Comparison of ENCODE assay signal across 1 cellular context in the genomic region with DNA sequence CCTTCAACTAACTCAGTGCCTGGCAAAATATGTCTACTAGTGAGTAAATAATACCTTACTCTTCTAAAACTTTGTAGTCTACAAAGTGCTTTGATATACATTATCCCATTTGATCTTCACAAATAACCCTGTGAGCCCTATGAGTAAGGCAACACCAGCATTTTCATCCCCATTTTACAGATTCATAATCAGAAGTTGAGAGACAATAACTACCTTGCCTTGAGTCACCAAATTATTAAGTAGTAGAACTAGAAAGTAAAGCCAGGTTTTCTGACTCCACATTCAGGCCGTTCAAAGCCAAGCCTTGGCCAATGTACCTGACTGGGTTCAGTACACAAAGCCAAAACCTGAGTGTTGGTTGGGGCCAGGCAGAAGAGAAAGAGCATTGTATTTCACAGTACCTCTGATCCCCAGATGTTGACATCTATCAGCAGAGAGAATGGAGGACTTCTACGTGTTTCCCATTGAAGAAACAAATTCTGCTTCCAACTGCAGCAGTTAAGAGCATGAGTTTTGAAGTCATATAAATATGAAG.
TF ChIP-seq lines count a peak whose summit lies in the region.

No MANE protein-coding gene starts in this region.

TF ChIP-seq in HepG2, 621 proteins besides CTCF, POLR2A, EP300 and RAD21 (continued from another document and continues in another):
- TF ChIP-seq ZNF317 (CRISPR knock-in tag; IDR thresholded peaks at IDR 0.05) (no peak), ARNT2 (CRISPR knock-in tag; IDR thresholded peaks at IDR 0.05; ENCODE audit: low read depth) (no peak), CC2D1A (CRISPR knock-in tag; IDR thresholded peaks at IDR 0.05) (no peak), CHCHD3 (CRISPR knock-in tag; IDR thresholded peaks at IDR 0.05) (no peak), ZNF224 (CRISPR knock-in tag; IDR thresholded peaks at IDR 0.05) (no peak), ZNF543 (CRISPR knock-in tag; IDR thresholded peaks at IDR 0.05) (no peak), ZNF772 (CRISPR knock-in tag; IDR thresholded peaks at IDR 0.05) (no peak), KDM6A (CRISPR knock-in tag; IDR thresholded peaks at IDR 0.05; ENCODE audit: low read depth) (no peak), ZNF816 (CRISPR knock-in tag; IDR thresholded peaks at IDR 0.05; ENCODE audit: borderline replicate concordance) (peak; percentile 37; the same call in 1 of the 2 replicates), DMAP1 (CRISPR knock-in tag; IDR thresholded peaks at IDR 0.05) (no peak), ZNF431 (CRISPR knock-in tag; IDR thresholded peaks at IDR 0.05; ENCODE audit: borderline replicate concordance, low read depth) (no peak), ZNF546 (CRISPR knock-in tag; conservative IDR thresholded peaks at IDR 0.05) (no peak), U2AF1 (optimal IDR thresholded peaks at IDR 0.05; ENCODE audit: low read depth, low read length) (no peak), SYNCRIP (IDR thresholded peaks at IDR 0.05; ENCODE audit: insufficient read depth, low read depth, low read length) (no peak), ZBTB42 (CRISPR knock-in tag; IDR thresholded peaks at IDR 0.05) (peak; percentile 67; the same call in 1 of the 2 replicates), XRCC5 (optimal IDR thresholded peaks at IDR 0.05; ENCODE audit: low read length) (peak; percentile 40), ZNF615 (CRISPR knock-in tag; IDR thresholded peaks at IDR 0.05; ENCODE audit: borderline replicate concordance) (no peak), KDM1A (CRISPR knock-in tag; IDR thresholded peaks at IDR 0.05) (no peak; the same call in 1 of the 2 replicates), GATA4 (IDR thresholded peaks at IDR 0.05; ENCODE audit: borderline replicate concordance, low read depth) (no peak), ZNF777 (CRISPR knock-in tag; IDR thresholded peaks at IDR 0.05) (no peak), HCFC1 (IDR thresholded peaks at IDR 0.05; ENCODE audit: low read depth, low read length) (no peak), TBP (CRISPR knock-in tag; IDR thresholded peaks at IDR 0.05) (no peak), FOXO1 (CRISPR knock-in tag; IDR thresholded peaks at IDR 0.05) (peak; percentile 60; the same call in 1 of the 2 replicates), ZNF326 (CRISPR knock-in tag; IDR thresholded peaks at IDR 0.05; ENCODE audit: borderline replicate concordance) (no peak), STAG1 (CRISPR knock-in tag; IDR thresholded peaks at IDR 0.05) (peak; percentile 6; the same call in 1 of the 2 replicates), ZNF20 (CRISPR knock-in tag; IDR thresholded peaks at IDR 0.05) (no peak), ELF4 (CRISPR knock-in tag; IDR thresholded peaks at IDR 0.05; ENCODE audit: borderline replicate concordance) (no peak), ZNF644 (CRISPR knock-in tag; IDR thresholded peaks at IDR 0.05; ENCODE audit: low read depth) (peak; percentile 95), HHEX (CRISPR knock-in tag; IDR thresholded peaks at IDR 0.05) (no peak), MTF1 (CRISPR knock-in tag; IDR thresholded peaks at IDR 0.05) (no peak), ZNF790 (CRISPR knock-in tag; IDR thresholded peaks at IDR 0.05; ENCODE audit: borderline replicate concordance) (no peak), ZNF121 (CRISPR knock-in tag; IDR thresholded peaks at IDR 0.05) (no peak), BRCA1 (CRISPR knock-in tag; IDR thresholded peaks at IDR 0.05) (no peak), CCAR2 (optimal IDR thresholded peaks at IDR 0.05; ENCODE audit: low read depth, low read length) (no peak)
- TF ChIP-seq, protein P1, sequence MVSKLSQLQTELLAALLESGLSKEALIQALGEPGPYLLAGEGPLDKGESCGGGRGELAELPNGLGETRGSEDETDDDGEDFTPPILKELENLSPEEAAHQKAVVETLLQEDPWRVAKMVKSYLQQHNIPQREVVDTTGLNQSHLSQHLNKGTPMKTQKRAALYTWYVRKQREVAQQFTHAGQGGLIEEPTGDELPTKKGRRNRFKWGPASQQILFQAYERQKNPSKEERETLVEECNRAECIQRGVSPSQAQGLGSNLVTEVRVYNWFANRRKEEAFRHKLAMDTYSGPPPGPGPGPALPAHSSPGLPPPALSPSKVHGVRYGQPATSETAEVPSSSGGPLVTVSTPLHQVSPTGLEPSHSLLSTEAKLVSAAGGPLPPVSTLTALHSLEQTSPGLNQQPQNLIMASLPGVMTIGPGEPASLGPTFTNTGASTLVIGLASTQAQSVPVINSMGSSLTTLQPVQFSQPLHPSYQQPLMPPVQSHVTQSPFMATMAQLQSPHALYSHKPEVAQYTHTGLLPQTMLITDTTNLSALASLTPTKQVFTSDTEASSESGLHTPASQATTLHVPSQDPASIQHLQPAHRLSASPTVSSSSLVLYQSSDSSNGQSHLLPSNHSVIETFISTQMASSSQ (IDR thresholded peaks at IDR 0.05; ENCODE audit: low read depth): no peak
- TF ChIP-seq, protein P1 (CRISPR knock-in tag; IDR thresholded peaks at IDR 0.05; ENCODE audit: borderline replicate concordance): no peak
- TF ChIP-seq, protein P2, sequence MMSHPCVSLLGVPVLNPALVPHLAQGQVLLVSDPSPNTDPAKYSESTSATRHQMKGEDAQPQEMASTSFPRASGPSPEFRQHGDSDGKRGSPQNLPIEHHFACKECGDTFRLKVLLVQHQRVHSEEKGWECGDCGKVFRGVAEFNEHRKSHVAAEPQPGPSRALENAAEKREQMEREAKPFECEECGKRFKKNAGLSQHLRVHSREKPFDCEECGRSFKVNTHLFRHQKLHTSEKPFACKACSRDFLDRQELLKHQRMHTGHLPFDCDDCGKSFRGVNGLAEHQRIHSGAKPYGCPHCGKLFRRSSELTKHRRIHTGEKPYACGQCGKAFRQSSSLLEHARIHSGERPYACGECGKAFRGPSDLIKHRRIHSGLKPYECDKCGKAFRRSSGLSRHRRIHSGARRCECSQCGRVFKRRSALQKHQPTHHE (CRISPR knock-in tag; IDR thresholded peaks at IDR 0.05; ENCODE audit: borderline replicate concordance): no peak
- TF ChIP-seq, protein P3, sequence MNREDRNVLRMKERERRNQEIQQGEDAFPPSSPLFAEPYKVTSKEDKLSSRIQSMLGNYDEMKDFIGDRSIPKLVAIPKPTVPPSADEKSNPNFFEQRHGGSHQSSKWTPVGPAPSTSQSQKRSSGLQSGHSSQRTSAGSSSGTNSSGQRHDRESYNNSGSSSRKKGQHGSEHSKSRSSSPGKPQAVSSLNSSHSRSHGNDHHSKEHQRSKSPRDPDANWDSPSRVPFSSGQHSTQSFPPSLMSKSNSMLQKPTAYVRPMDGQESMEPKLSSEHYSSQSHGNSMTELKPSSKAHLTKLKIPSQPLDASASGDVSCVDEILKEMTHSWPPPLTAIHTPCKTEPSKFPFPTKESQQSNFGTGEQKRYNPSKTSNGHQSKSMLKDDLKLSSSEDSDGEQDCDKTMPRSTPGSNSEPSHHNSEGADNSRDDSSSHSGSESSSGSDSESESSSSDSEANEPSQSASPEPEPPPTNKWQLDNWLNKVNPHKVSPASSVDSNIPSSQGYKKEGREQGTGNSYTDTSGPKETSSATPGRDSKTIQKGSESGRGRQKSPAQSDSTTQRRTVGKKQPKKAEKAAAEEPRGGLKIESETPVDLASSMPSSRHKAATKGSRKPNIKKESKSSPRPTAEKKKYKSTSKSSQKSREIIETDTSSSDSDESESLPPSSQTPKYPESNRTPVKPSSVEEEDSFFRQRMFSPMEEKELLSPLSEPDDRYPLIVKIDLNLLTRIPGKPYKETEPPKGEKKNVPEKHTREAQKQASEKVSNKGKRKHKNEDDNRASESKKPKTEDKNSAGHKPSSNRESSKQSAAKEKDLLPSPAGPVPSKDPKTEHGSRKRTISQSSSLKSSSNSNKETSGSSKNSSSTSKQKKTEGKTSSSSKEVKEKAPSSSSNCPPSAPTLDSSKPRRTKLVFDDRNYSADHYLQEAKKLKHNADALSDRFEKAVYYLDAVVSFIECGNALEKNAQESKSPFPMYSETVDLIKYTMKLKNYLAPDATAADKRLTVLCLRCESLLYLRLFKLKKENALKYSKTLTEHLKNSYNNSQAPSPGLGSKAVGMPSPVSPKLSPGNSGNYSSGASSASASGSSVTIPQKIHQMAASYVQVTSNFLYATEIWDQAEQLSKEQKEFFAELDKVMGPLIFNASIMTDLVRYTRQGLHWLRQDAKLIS (CRISPR knock-in tag; IDR thresholded peaks at IDR 0.05): no peak
- TF ChIP-seq, protein P4, sequence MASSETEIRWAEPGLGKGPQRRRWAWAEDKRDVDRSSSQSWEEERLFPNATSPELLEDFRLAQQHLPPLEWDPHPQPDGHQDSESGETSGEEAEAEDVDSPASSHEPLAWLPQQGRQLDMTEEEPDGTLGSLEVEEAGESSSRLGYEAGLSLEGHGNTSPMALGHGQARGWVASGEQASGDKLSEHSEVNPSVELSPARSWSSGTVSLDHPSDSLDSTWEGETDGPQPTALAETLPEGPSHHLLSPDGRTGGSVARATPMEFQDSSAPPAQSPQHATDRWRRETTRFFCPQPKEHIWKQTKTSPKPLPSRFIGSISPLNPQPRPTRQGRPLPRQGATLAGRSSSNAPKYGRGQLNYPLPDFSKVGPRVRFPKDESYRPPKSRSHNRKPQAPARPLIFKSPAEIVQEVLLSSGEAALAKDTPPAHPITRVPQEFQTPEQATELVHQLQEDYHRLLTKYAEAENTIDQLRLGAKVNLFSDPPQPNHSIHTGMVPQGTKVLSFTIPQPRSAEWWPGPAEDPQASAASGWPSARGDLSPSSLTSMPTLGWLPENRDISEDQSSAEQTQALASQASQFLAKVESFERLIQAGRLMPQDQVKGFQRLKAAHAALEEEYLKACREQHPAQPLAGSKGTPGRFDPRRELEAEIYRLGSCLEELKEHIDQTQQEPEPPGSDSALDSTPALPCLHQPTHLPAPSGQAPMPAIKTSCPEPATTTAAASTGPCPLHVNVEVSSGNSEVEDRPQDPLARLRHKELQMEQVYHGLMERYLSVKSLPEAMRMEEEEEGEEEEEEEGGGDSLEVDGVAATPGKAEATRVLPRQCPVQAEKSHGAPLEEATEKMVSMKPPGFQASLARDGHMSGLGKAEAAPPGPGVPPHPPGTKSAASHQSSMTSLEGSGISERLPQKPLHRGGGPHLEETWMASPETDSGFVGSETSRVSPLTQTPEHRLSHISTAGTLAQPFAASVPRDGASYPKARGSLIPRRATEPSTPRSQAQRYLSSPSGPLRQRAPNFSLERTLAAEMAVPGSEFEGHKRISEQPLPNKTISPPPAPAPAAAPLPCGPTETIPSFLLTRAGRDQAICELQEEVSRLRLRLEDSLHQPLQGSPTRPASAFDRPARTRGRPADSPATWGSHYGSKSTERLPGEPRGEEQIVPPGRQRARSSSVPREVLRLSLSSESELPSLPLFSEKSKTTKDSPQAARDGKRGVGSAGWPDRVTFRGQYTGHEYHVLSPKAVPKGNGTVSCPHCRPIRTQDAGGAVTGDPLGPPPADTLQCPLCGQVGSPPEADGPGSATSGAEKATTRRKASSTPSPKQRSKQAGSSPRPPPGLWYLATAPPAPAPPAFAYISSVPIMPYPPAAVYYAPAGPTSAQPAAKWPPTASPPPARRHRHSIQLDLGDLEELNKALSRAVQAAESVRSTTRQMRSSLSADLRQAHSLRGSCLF (CRISPR knock-in tag; IDR thresholded peaks at IDR 0.05; ENCODE audit: borderline replicate concordance): no peak
- TF ChIP-seq, protein P5, sequence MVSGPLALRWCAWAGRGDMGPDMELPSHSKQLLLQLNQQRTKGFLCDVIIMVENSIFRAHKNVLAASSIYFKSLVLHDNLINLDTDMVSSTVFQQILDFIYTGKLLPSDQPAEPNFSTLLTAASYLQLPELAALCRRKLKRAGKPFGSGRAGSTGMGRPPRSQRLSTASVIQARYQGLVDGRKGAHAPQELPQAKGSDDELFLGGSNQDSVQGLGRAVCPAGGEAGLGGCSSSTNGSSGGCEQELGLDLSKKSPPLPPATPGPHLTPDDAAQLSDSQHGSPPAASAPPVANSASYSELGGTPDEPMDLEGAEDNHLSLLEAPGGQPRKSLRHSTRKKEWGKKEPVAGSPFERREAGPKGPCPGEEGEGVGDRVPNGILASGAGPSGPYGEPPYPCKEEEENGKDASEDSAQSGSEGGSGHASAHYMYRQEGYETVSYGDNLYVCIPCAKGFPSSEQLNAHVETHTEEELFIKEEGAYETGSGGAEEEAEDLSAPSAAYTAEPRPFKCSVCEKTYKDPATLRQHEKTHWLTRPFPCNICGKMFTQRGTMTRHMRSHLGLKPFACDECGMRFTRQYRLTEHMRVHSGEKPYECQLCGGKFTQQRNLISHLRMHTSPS (CRISPR knock-in tag; IDR thresholded peaks at IDR 0.05; ENCODE audit: low read depth): no peak
- TF ChIP-seq, protein P6, sequence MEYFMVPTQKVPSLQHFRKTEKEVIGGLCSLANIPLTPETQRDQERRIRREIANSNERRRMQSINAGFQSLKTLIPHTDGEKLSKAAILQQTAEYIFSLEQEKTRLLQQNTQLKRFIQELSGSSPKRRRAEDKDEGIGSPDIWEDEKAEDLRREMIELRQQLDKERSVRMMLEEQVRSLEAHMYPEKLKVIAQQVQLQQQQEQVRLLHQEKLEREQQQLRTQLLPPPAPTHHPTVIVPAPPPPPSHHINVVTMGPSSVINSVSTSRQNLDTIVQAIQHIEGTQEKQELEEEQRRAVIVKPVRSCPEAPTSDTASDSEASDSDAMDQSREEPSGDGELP (IDR thresholded peaks at IDR 0.05; ENCODE audit: borderline replicate concordance, low read depth): peak; percentile 34; the same call in 1 of the 2 replicates
- TF ChIP-seq, protein P7, sequence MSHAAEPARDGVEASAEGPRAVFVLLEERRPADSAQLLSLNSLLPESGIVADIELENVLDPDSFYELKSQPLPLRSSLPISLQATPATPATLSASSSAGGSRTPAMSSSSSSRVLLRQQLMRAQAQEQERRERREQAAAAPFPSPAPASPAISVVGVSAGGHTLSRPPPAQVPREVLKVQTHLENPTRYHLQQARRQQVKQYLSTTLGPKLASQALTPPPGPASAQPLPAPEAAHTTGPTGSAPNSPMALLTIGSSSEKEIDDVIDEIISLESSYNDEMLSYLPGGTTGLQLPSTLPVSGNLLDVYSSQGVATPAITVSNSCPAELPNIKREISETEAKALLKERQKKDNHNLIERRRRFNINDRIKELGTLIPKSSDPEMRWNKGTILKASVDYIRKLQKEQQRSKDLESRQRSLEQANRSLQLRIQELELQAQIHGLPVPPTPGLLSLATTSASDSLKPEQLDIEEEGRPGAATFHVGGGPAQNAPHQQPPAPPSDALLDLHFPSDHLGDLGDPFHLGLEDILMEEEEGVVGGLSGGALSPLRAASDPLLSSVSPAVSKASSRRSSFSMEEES (CRISPR knock-in tag; IDR thresholded peaks at IDR 0.05): no peak
- TF ChIP-seq, protein P8, sequence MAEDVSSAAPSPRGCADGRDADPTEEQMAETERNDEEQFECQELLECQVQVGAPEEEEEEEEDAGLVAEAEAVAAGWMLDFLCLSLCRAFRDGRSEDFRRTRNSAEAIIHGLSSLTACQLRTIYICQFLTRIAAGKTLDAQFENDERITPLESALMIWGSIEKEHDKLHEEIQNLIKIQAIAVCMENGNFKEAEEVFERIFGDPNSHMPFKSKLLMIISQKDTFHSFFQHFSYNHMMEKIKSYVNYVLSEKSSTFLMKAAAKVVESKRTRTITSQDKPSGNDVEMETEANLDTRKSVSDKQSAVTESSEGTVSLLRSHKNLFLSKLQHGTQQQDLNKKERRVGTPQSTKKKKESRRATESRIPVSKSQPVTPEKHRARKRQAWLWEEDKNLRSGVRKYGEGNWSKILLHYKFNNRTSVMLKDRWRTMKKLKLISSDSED (CRISPR knock-in tag; IDR thresholded peaks at IDR 0.05): no peak
